29 cellular contexts compared by ENCODE assay signal in the genomic region with DNA sequence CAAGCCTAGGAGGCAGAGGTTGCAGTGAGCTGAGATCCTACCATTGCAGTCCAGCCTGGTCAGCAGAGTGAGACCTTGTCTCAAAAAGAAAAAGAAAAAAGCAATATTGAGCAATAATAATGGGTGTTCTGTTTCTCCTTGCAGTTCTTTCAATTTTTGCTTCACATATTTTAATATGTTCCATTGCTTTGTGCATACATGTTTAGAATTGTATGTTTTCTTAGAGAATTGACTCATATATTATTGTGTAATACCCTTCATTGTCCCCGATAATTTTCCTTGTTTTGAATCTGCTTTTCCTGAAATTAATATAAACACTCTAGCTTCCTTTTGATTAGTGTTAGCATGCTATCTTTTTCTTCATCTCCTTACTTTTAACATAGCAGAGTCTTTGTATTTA.
"Had no signal": no experiment of that assay in that cellular context is flagged by ENCODE, and none has a peak within 500 bp of the region (broad histone marks: within the 10 kb centered on the region; RNA-seq: fewer than 3 reads in every experiment).

No MANE protein-coding gene starts in this region.

- H3K4me3 ChIP-seq: left lung, lower lobe of right lung, neural progenitor cell, right atrium auricular region, skin epidermis, stomach, testis, thyroid gland, transverse colon, upper lobe of left lung, vagina had no signal

- H3K27me3 ChIP-seq: left lung, neural progenitor cell, neutrophil, right atrium auricular region, stomach, testis, thyroid gland, transverse colon, upper lobe of left lung, vagina had no signal

- H3K9me3 ChIP-seq: testis, thyroid gland had no signal

- H2AFZ ChIP-seq: neural progenitor cell, parathyroid adenoma had no signal

- H3K4me1 ChIP-seq: left lung, lower lobe of right lung, neural progenitor cell, parathyroid adenoma, right atrium auricular region, stomach, testis, thyroid gland, transverse colon, upper lobe of left lung, vagina had no signal

- H3K36me3 ChIP-seq: left lung, lower lobe of right lung, neutrophil, right atrium auricular region, stomach, thyroid gland, transverse colon, upper lobe of left lung, vagina had no signal

- H3K4me2 ChIP-seq: neural progenitor cell had no signal

- H3K27ac ChIP-seq: left lung, lower lobe of right lung, neural progenitor cell, neutrophil, parathyroid adenoma, right atrium auricular region, skin epidermis, stomach, testis, thyroid gland, transverse colon, upper lobe of left lung, vagina had no signal

- ATAC-seq: left colon; left lung; lower lobe of right lung; natural killer cell; sciatic nerve; stimulated activated naive B cell treated with anti-CD40 and anti-IgM and Interleukin-4, amounts not matched to agents 10 μg/mL and 1 μg/mL and 100 μg/mL, for 72 hours; stimulated activated naive CD8-positive, alpha-beta T cell treated with anti-CD3 and anti-CD28 coated beads, Interleukin-15, Interleukin-2, amounts not matched to agents 100 U/mL and 50 U/mL, for 24 hours had no signal

- H3K79me2 ChIP-seq: parathyroid adenoma had no signal

- H3K9ac ChIP-seq: neural progenitor cell, parathyroid adenoma had no signal

- DNase-seq: hypothalamus; immature natural killer cell; kidney; left colon; left lung; lower lobe of right lung; mesendoderm; naive B cell; natural killer cell; nephron progenitor cell; occipital lobe; stimulated activated CD4-positive, alpha-beta T cell treated with anti-CD3 and anti-CD28 coated beads, Interleukin-12 subunit alpha, Interleukin-12 subunit beta, amount 100 ng/mL, for 4 hours; stimulated activated CD4-positive, alpha-beta T cell treated with anti-CD3 and anti-CD28 coated beads, Interleukin-15, amount 100 ng/mL, for 24 hours; stimulated activated CD4-positive, alpha-beta T cell treated with anti-CD3 and anti-CD28 coated beads, Interleukin-2, amount 100 ng/mL, for 24 hours; stimulated activated CD4-positive, alpha-beta T cell treated with anti-CD3 and anti-CD28 coated beads, Interleukin-4, amount 100 ng/mL, for 1 hour; stimulated activated naive B cell treated with anti-CD40 and anti-IgM and Interleukin-4, amounts not matched to agents 10 μg/mL and 1 μg/mL and 100 μg/mL, for 72 hours; stimulated activated naive CD8-positive, alpha-beta T cell treated with anti-CD3 and anti-CD28 coated beads, Interleukin-15, Interleukin-2, amounts not matched to agents 100 U/mL and 50 U/mL, for 24 hours; stomach; testis; thyroid gland; transverse colon; upper lobe of left lung had no signal
